8 cellular contexts compared by ENCODE assay signal in the genomic region with DNA sequence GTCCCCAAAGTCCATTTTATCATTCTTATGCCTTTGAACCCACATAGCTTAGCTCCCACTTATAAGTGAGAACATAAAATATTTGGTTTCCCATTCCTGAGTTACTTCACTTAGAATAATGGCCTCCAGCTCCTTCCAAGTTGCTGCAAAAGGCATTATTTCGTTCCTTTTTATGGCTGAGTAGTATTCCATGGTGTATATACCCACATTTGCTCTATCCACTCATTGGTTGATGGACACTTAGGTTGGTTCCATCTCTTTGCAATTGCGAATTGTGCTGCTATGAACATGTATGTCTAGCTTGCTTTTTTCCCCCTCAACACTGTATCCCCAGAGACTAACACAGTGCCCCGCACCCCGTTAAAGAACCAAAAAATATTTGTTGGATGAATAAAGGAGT. TPM values are rescaled to one million over a fixed set of nuclear protein-coding genes. Genes with fewer than 3 reads are reported as not detected.
DNase-seq lines count a peak whose midpoint lies in the region; TF ChIP-seq lines count a peak whose summit lies in the region.

No MANE protein-coding gene starts in this region.

- H3K4me1 Mint-ChIP-seq in T-helper 1 cell treated with Interleukin-12 subunit alpha and Interleukin-12 subunit beta and Interleukin-4 antibody, amounts not matched to agents 30 μg/mL and 1 μg/mL, for 36 hours (ENCODE audit: low read depth): peaks cover 31% of the 10 kb centered on the region

- 80% methylated on average over 4 of the region's 4 CpGs for WGBS in esophagus muscularis mucosa

- H3K36me3 Mint-ChIP-seq in T-helper 1 cell treated with Interleukin-12 subunit alpha and Interleukin-12 subunit beta and Interleukin-4 antibody, amounts not matched to agents 30 μg/mL and 1 μg/mL, for 36 hours (ENCODE audit: low read depth): peaks cover 5% of the 10 kb centered on the region

- peak overlapping the region; percentile 78 for H3K27ac Mint-ChIP-seq in T-helper 1 cell treated with Interleukin-12 subunit alpha and Interleukin-12 subunit beta and Interleukin-4 antibody, amounts not matched to agents 30 μg/mL and 1 μg/mL, for 36 hours

- H3K27me3 Mint-ChIP-seq in T-helper 1 cell treated with Interleukin-12 subunit alpha and Interleukin-12 subunit beta and Interleukin-4 antibody, amounts not matched to agents 30 μg/mL and 1 μg/mL, for 36 hours (ENCODE audit: low read depth): peaks cover 27% of the 10 kb centered on the region

- H3K36me3 ChIP-seq in SJCRH30 (no peaks in the 10 kb centered on the region), esophagus muscularis mucosa (no peaks in the 10 kb centered on the region), skeletal muscle tissue (ENCODE audit: control insufficient read depth in 3 of 3, insufficient read depth in 3 of 3, low read length in 3 of 3) (no peaks in the 10 kb centered on the region)

- H3K27me3 ChIP-seq in SJCRH30 (no peaks in the 10 kb centered on the region), esophagus muscularis mucosa (no peaks in the 10 kb centered on the region), skeletal muscle tissue (ENCODE audit: control insufficient read depth in 3 of 3, insufficient read depth in 3 of 3, low read length in 3 of 3) (no peaks in the 10 kb centered on the region)

- peak overlapping the region; percentile 20 to 58 (median 28) for H3K9ac ChIP-seq in skeletal muscle tissue (ENCODE audit: low read depth in 1 of 3, low read length in 3 of 3)

- no peak for TF ChIP-seq CTCF in esophagus muscularis mucosa (IDR thresholded peaks at IDR 0.05)

- H3K9me3 ChIP-seq in SJCRH30 (replicated peaks) (no peaks in the 10 kb centered on the region), esophagus muscularis mucosa (no peaks in the 10 kb centered on the region), skeletal muscle tissue (ENCODE audit: control insufficient read depth in 3 of 3, low read length in 3 of 3) (no peaks in the 10 kb centered on the region)

- H3K9me3 Mint-ChIP-seq in T-helper 1 cell treated with Interleukin-12 subunit alpha and Interleukin-12 subunit beta and Interleukin-4 antibody, amounts not matched to agents 30 μg/mL and 1 μg/mL, for 36 hours: no peaks in the 10 kb centered on the region

- no peak overlapping the region for H3K27ac ChIP-seq in SJCRH30
- H3K27ac ChIP-seq in esophagus muscularis mucosa (replicated peaks in 1 of 4): peak overlapping the region; percentile 95 to 100 (median 100)
- H3K27ac ChIP-seq in skeletal muscle tissue (ENCODE audit: low read depth, low read length): peak overlapping the region; percentile 97

- H3K4me1 ChIP-seq in SJCRH30 (peaks cover 5% of the 10 kb centered on the region; the same call in 1 of the 2 replicates), esophagus muscularis mucosa (peaks cover 26 to 37% (median 36%) of the 10 kb centered on the region in 4 donors), skeletal muscle tissue (ENCODE audit: control insufficient read depth in 3 of 3, insufficient read depth in 3 of 3, low read length in 3 of 3) (peaks cover 2 to 10% (median 9%) of the 10 kb centered on the region in 3 donors)

- intact Hi-C loops in esophagus muscularis mucosa (cut with DNase I): no loop called here

- DNase-seq in T-helper 1 cell (no peak), SJCRH30 (no peak), esophagus muscularis mucosa (ENCODE audit: extremely low spot score) (no peak), NCI-H345 (lab: John Stamatoyannopoulos, UW) (no peak), NK-92 (lab: John Stamatoyannopoulos, UW; ENCODE audit: unreplicated experiment) (no peak), NCI-H345 treated with DMSO at 0.1 percent for 48 hours (lab: John Stamatoyannopoulos, UW; ENCODE audit: unreplicated experiment) (no peak)

- H3K4me3 ChIP-seq in SJCRH30 (peak overlapping the region; percentile 99), esophagus muscularis mucosa (peak overlapping the region; percentile 87 to 99 (median 94)), skeletal muscle tissue (ENCODE audit: low read length in 3 of 3) (peak overlapping the region in 2 of 3 donors; percentile 28 to 71)

- TF ChIP-seq EP300 in esophagus muscularis mucosa (IDR thresholded peaks at IDR 0.05): no peak

- H3K4me3 Mint-ChIP-seq in T-helper 1 cell treated with Interleukin-12 subunit alpha and Interleukin-12 subunit beta and Interleukin-4 antibody, amounts not matched to agents 30 μg/mL and 1 μg/mL, for 36 hours: peak overlapping the region; percentile 93

- TF ChIP-seq POLR2A in esophagus muscularis mucosa (IDR thresholded peaks at IDR 0.05; ENCODE audit: low read depth): no peak

RNA-seq across cellular contexts. Expression of a gene that starts 0.7 kb away (rescaled TPM):
- 167 and 188 TPM in 2 replicates for total RNA-seq in SJCRH30 (2014; rRNA removed; shearing (Covaris generic))
- 100 to 1,000 TPM; 167 to 223 (median 195) TPM for total RNA-seq in esophagus muscularis mucosa
- 72.5 TPM for total RNA-seq in skeletal muscle tissue
